35 cellular contexts compared by ENCODE assay signal in the genomic region with DNA sequence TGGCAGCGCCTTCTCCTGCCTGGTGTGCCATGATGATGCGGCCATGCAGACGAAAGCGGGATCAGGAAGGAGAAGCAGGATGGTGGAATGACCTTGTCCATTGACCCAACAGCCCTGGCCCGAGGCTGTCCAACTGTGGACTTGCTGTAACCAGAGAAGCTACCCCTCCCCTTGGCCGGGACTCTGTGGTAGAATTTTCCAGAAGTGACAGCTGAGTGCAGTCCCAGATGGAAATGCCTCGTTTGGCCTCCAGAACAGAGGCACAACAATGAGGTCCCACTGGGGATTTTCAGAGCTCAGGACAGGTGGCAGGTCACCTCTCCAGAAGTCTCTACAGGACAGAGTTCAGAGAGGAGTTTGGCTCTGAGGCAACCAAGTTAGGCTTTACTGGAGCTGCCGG.
"Had no signal": no experiment of that assay in that cellular context is flagged by ENCODE, and none has a peak within 500 bp of the region (broad histone marks: within the 10 kb centered on the region; RNA-seq: fewer than 3 reads in every experiment).

No MANE protein-coding gene starts in this region.

- H3K4me3 ChIP-seq: MG63 had no signal

- H3K36me3 ChIP-seq: MG63 had no signal

- H3K9me3 ChIP-seq: MG63 had no signal

- DNase-seq: Karpas-422, Kasumi-1, MG63, MM.1S, MV-4-11, NCI-H1048, NCI-H1092, NCI-H1092 treated with DMSO at 0.1 percent for 48 hours, NCI-H1105, NCI-H1105 treated with DMSO at 0.1 percent for 48 hours, NCI-H1417, NCI-H1417 treated with DMSO at 0.1 percent for 48 hours, NCI-H1436, NCI-H1436 treated with DMSO at 0.1 percent for 48 hours, NCI-H146, NCI-H1694, NCI-H1694 treated with DMSO at 0.1 percent for 48 hours, NCI-H187, NCI-H187 treated with DMSO at 0.1 percent for 48 hours, NCI-H1930, NCI-H2029, NCI-H2081, NCI-H2081 treated with DMSO at 0.1 percent for 48 hours, NCI-H2107, NCI-H2171, NCI-H2171 treated with DMSO at 0.1 percent for 48 hours, NCI-H2227 treated with DMSO at 0.1 percent for 48 hours, NCI-H226, NCI-H345, NCI-H446, NCI-H446 treated with DMSO at 0.1 percent for 48 hours, NCI-H510A, NCI-H510A treated with DMSO at 0.1 percent for 48 hours, NCI-H524, NCI-H524 treated with DMSO at 0.1 percent for 48 hours had no signal

- H3K27me3 ChIP-seq: MG63 had no signal
